8 cellular contexts compared by ENCODE assay signal in genomic region chr17:42609182-42609813, GRCh38. TPM values are rescaled to one million over a fixed set of nuclear protein-coding genes. Genes with fewer than 3 reads are reported as not detected.
DNase-seq lines count a peak whose midpoint lies in the region; ATAC-seq and TF ChIP-seq lines count a peak whose summit lies in the region.

Gene RETREG3, minus strand, starts transcription at chr17:42609374. Its CDS starts 50 bp downstream, at chr17:42609324.
Gene TUBG1, plus strand, starts transcription at chr17:42609683. Its CDS starts 55 bp downstream, at chr17:42609738.

- H2AFZ ChIP-seq in H9 (ENCODE audit: low read length), result no peak within 1 kb of the TSS

- H3K27me3 ChIP-seq in H9 (ENCODE audit: insufficient read depth, low read length), result no peaks in the 10 kb centered on the region
- H3K27me3 ChIP-seq in MG63, result no peaks in the 10 kb centered on the region

- H3K79me1 ChIP-seq in H9 (ENCODE audit: insufficient read depth, low read depth, low read length, poor library complexity, severe bottlenecking), result peaks cover 4% of the 10 kb centered on the region

- H2BK15ac ChIP-seq in H9 (ENCODE audit: low read depth, low read length), result no peak within 1 kb of the TSS

- no peak within 1 kb of the TSS for H2BK20ac ChIP-seq in H9 (ENCODE audit: low read depth, low read length, poor library complexity, severe bottlenecking)

- H3K27me3 Mint-ChIP-seq in H9 (ENCODE audit: low read depth), result no peaks in the 10 kb centered on the region
- no peaks in the 10 kb centered on the region for H3K27me3 Mint-ChIP-seq in natural killer cell treated with Interleukin-12 subunit alpha and Interleukin-12 subunit beta and Interleukin-15 and Interleukin-18, amount 100 ng/mL, for 72 hours

- H4K91ac ChIP-seq in H9 (ENCODE audit: insufficient read length, low read depth, low read length), result no peak within 1 kb of the TSS

- TF ChIP-seq CTCF in H9 (conservative IDR thresholded peaks at IDR 0.05), result peak; percentile 41; the same call in 2 of the 3 replicates
- TF ChIP-seq CTCF in fibroblast of pulmonary artery (IDR thresholded peaks at IDR 0.05; ENCODE audit: low read length, missing control alignments), result peak; percentile 44

- H3K56ac ChIP-seq in H9 (ENCODE audit: insufficient read length, low read depth, low read length), result no peak within 1 kb of the TSS

- no peaks in the 10 kb centered on the region for H4K20me1 ChIP-seq in H9 (ENCODE audit: control insufficient read depth, insufficient read depth, insufficient read length)

- H3K9me3 ChIP-seq in H9 (ENCODE audit: control insufficient read depth, low read depth, low read length) (no peaks in the 10 kb centered on the region), MG63 (no peaks in the 10 kb centered on the region)

- DNase-seq in G401 (ENCODE audit: low spot score) (peak; percentile 99), H9 (peak; percentile 100), MG63 (peak; percentile 99), SHP77 treated with DMSO at 0.1 percent for 48 hours (lab: John Stamatoyannopoulos, UW) (peak; percentile 99), fibroblast of pulmonary artery (ENCODE audit: low read depth) (peak; percentile 99)
- DNase-seq in activated effector memory CD4-positive, alpha-beta T cell treated with anti-CD3 and anti-CD28 coated beads, Interleukin-2, amount 50 U/mL, for 16 hours, result peak; percentile 100
- peak; percentile 99 for DNase-seq in natural killer cell treated with Interleukin-12 subunit alpha and Interleukin-12 subunit beta and Interleukin-15 and Interleukin-18, amount 100 ng/mL, for 72 hours (ENCODE audit: low spot score)
- DNase-seq in stimulated activated naive CD8-positive, alpha-beta T cell treated with anti-CD3 and anti-CD28 coated beads, Interleukin-15, Interleukin-2, amounts not matched to agents 100 U/mL and 50 U/mL, for 24 hours, result peak; percentile 99

- H3K9me3 Mint-ChIP-seq in H9, result peaks cover 0 to 3% of the 10 kb centered on the region in 2 experiments; a peak in 1 of 5 replicates
- no peaks in the 10 kb centered on the region for H3K9me3 Mint-ChIP-seq in natural killer cell treated with Interleukin-12 subunit alpha and Interleukin-12 subunit beta and Interleukin-15 and Interleukin-18, amount 100 ng/mL, for 72 hours

- H3K9ac ChIP-seq in H9 (ENCODE audit: extremely low read depth, insufficient read length, low read length), result peak within 1 kb of the TSS; percentile 94

- H3K27ac ChIP-seq in H9 (ENCODE audit: insufficient read length, low read depth, low read length), result peak within 1 kb of the TSS; percentile 13

- no CpG with 5 or more reads among the region's 66 CpGs for WGBS in H9 (ENCODE audit: extremely low coverage, insufficient read length, low lambda C conversion rate)

- H3K27ac Mint-ChIP-seq in H9, result peak within 1 kb of the TSS; percentile 94 to 99 (median 95)
- peak within 1 kb of the TSS; percentile 94 to 97 for H3K27ac Mint-ChIP-seq in natural killer cell treated with Interleukin-12 subunit alpha and Interleukin-12 subunit beta and Interleukin-15 and Interleukin-18, amount 100 ng/mL, for 72 hours

- H3K36me3 ChIP-seq in MG63, result peaks cover 37% of the 10 kb centered on the region

- H4K8ac ChIP-seq in H9 (replicated peaks; ENCODE audit: insufficient read length, low read depth, low read length), result no peak within 1 kb of the TSS

- no peak within 1 kb of the TSS for H3K23ac ChIP-seq in H9 (ENCODE audit: insufficient read length, low read depth, low read length)

- H3K4me1 ChIP-seq in H9 (ENCODE audit: insufficient read depth, low read length), result no peaks in the 10 kb centered on the region

- peak; percentile 94 to 98 for ATAC-seq in natural killer cell treated with Interleukin-12 subunit alpha and Interleukin-12 subunit beta and Interleukin-15 and Interleukin-18, amount 100 ng/mL, for 72 hours
- peak; percentile 95 for ATAC-seq in stimulated activated naive CD8-positive, alpha-beta T cell treated with anti-CD3 and anti-CD28 coated beads, Interleukin-15, Interleukin-2, amounts not matched to agents 100 U/mL and 50 U/mL, for 24 hours

- H2BK5ac ChIP-seq in H9 (ENCODE audit: insufficient read length, low read length), result peak within 1 kb of the TSS; percentile 70

- peak within 1 kb of the TSS; percentile 96 to 98 for H3K4me3 Mint-ChIP-seq in H9
- peak within 1 kb of the TSS; percentile 100 for H3K4me3 Mint-ChIP-seq in natural killer cell treated with Interleukin-12 subunit alpha and Interleukin-12 subunit beta and Interleukin-15 and Interleukin-18, amount 100 ng/mL, for 72 hours

- H3K4me1 Mint-ChIP-seq in H9, result peaks cover 10 to 11% of the 10 kb centered on the region in 2 experiments
- H3K4me1 Mint-ChIP-seq in natural killer cell treated with Interleukin-12 subunit alpha and Interleukin-12 subunit beta and Interleukin-15 and Interleukin-18, amount 100 ng/mL, for 72 hours (ENCODE audit: low read depth in 2 of 2), result peaks cover 26 to 38% of the 10 kb centered on the region in 2 donors

- no peak within 1 kb of the TSS for H2BK12ac ChIP-seq in H9 (ENCODE audit: insufficient read length, low read depth, low read length)

- H4K5ac ChIP-seq in H9 (ENCODE audit: insufficient read length, low read depth, low read length), result peak within 1 kb of the TSS; percentile 27

- H3K4me3 ChIP-seq in MG63, result peak within 1 kb of the TSS; percentile 91
- peak within 1 kb of the TSS; percentile 99 for H3K4me3 ChIP-seq in fibroblast of pulmonary artery (replicated peaks; ENCODE audit: low read depth, low read length)

- H3K79me2 ChIP-seq in H9 (ENCODE audit: insufficient read depth, low read length), result peaks cover 9% of the 10 kb centered on the region; the same call in 1 of the 2 replicates

- H3K14ac ChIP-seq in H9 (ENCODE audit: insufficient read depth, low read length), result peak within 1 kb of the TSS; percentile 88

- no peak within 1 kb of the TSS for H2AK5ac ChIP-seq in H9 (ENCODE audit: insufficient read length, low read length)

- H3T11ph ChIP-seq in H9 (ENCODE audit: low read length), result no peak within 1 kb of the TSS

- H3K4me2 ChIP-seq in H9 (ENCODE audit: insufficient read depth, insufficient read length, low read length), result peak within 1 kb of the TSS; percentile 74

- H2BK120ac ChIP-seq in H9 (ENCODE audit: low read depth, low read length, poor library complexity, severe bottlenecking), result no peak within 1 kb of the TSS

- peaks cover 10% of the 10 kb centered on the region for H3K23me2 ChIP-seq in H9 (ENCODE audit: insufficient read length, low read depth, low read length, poor library complexity, severe bottlenecking)

- H3K4ac ChIP-seq in H9 (ENCODE audit: low read depth, low read length), result no peak within 1 kb of the TSS

- H3K36me3 Mint-ChIP-seq in H9 (ENCODE audit: insufficient read depth in 1 of 3, low read depth in 3 of 3), result peaks cover 22 to 30% (median 30%) of the 10 kb centered on the region in 3 experiments
- peaks cover 5% of the 10 kb centered on the region for H3K36me3 Mint-ChIP-seq in natural killer cell treated with Interleukin-12 subunit alpha and Interleukin-12 subunit beta and Interleukin-15 and Interleukin-18, amount 100 ng/mL, for 72 hours

- in situ Hi-C loops in G401 (cut with HindIII; ENCODE audit: low sequenced_read_pairs), result loop anchor here (5.0 kb wide), 1 partner anchor 58 kb away; no protein-coding TSS in a partner anchor

- H3K18ac ChIP-seq in H9 (ENCODE audit: insufficient read length, low read depth, low read length), result no peak within 1 kb of the TSS

RNA-seq across cellular contexts. Expression of gene RETREG3, which starts in this region (rescaled TPM):
- total RNA-seq in G401 (2014; rRNA removed; shearing (Covaris generic)), result 26.1 and 30.4 TPM in 2 replicates
- total RNA-seq in H9 (2021), result 47.3 and 51.1 TPM in 2 replicates
- total RNA-seq in MG63 (2014; rRNA removed; shearing (Covaris generic); ENCODE audit: low replicate concordance), result 46.0 and 47.2 TPM in 2 replicates
- total RNA-seq in natural killer cell treated with Interleukin-12 subunit alpha and Interleukin-12 subunit beta and Interleukin-15 and Interleukin-18, amount 100 ng/mL, for 72 hours, result 10 to 100 TPM; 52.9 to 67.3 TPM

RNA-seq across cellular contexts. Expression of gene TUBG1, which starts in this region (rescaled TPM):
- total RNA-seq in G401 (2014; rRNA removed; shearing (Covaris generic)), result 51.4 and 102 TPM in 2 replicates
- total RNA-seq in H9 (2021), result 117 and 122 TPM in 2 replicates
- total RNA-seq in MG63 (2014; rRNA removed; shearing (Covaris generic); ENCODE audit: low replicate concordance), result 65.4 and 69.8 TPM in 2 replicates
- 10 to 100 TPM; 59.1 to 99.4 TPM for total RNA-seq in natural killer cell treated with Interleukin-12 subunit alpha and Interleukin-12 subunit beta and Interleukin-15 and Interleukin-18, amount 100 ng/mL, for 72 hours

Comparison
In these comparisons a context has a peak if more than half of its experiments do, and no peak if none do; other contexts are left out.
1. Peak in every context shown above with its lines: DNase-seq, ATAC-seq, H3K4me3 ChIP-seq and H3K27ac ChIP-seq.